8 cellular contexts compared by ENCODE assay signal in genomic region chr5:126503602-126504104, GRCh38.
DNase-seq lines count a peak whose midpoint lies in the region; ATAC-seq and TF ChIP-seq lines count a peak whose summit lies in the region.

No MANE protein-coding gene starts in this region.

- DNase-seq in Ammon's horn (ENCODE audit: low spot score) (peak; percentile 62), fibroblast of peridontal ligament (ENCODE audit: extremely low read depth) (peak; percentile 51), occipital lobe (lab: John Stamatoyannopoulos, UW) (peak; percentile 32), retina (no peak), UCSD-AML1 (lab: John Stamatoyannopoulos, UW; ENCODE audit: unreplicated experiment) (no peak), NCI-H2107 treated with DMSO at 0.1 percent for 48 hours (lab: John Stamatoyannopoulos, UW; ENCODE audit: unreplicated experiment) (no peak)

- no peak for TF ChIP-seq CTCF in VCaP (conservative IDR thresholded peaks at IDR 0.05)

- peak overlapping the region; percentile 39 for H3K27ac ChIP-seq in VCaP

- no peak for ATAC-seq in GM21737 (IDR thresholded peaks at IDR 0.05; ENCODE audit: unreplicated experiment)

Comparison
In these comparisons a context has a peak if more than half of its experiments do, and no peak if none do; other contexts are left out.
1. DNase-seq: peak in Ammon's horn (single experiment), fibroblast of peridontal ligament (single experiment) and occipital lobe (single experiment); none in retina (single experiment), UCSD-AML1 (single experiment) and NCI-H2107 treated with DMSO at 0.1 percent for 48 hours (single experiment).